8 cellular contexts compared by ENCODE assay signal in genomic region chr19:6737284-6737872, GRCh38. TPM values are rescaled to one million over a fixed set of nuclear protein-coding genes. Genes with fewer than 3 reads are reported as not detected.
DNase-seq lines count a peak whose midpoint lies in the region; TF ChIP-seq lines count a peak whose summit lies in the region.

TSS of gene GPR108 (minus strand) at chr19:6737580. CDS start at chr19:6737576, 4 bp downstream.

- H3K4me2 ChIP-seq in neural cell (ENCODE audit: low read length): peak within 1 kb of the TSS; percentile 93

- peaks cover 8% of the 10 kb centered on the region for H3K27me3 ChIP-seq in neural cell (ENCODE audit: insufficient read depth, low read depth, low read length)
- no peaks in the 10 kb centered on the region for H3K27me3 ChIP-seq in stomach

- H3K9me2 ChIP-seq in neural cell (ENCODE audit: insufficient read depth, low read length): no peaks in the 10 kb centered on the region

- H4K20me1 ChIP-seq in neural cell (ENCODE audit: insufficient read depth): no peaks in the 10 kb centered on the region

- H3K9ac ChIP-seq in neural cell (ENCODE audit: low read length): peak within 1 kb of the TSS; percentile 80

- H3K27ac ChIP-seq in neural cell (ENCODE audit: low read length) (peak within 1 kb of the TSS; percentile 92), stomach (peak within 1 kb of the TSS; percentile 93 to 99 (median 97))

- H3K4me3 ChIP-seq in neural cell (ENCODE audit: low read length): peak within 1 kb of the TSS; percentile 74
- peak within 1 kb of the TSS; percentile 78 to 91 (median 84) for H3K4me3 ChIP-seq in stomach

- TF ChIP-seq CTCF in neural cell (IDR thresholded peaks at IDR 0.05; ENCODE audit: poor library complexity, severe bottlenecking): peak; percentile 67
- no peak for TF ChIP-seq CTCF in stomach (IDR thresholded peaks at IDR 0.05)

- H2AFZ ChIP-seq in neural cell (ENCODE audit: low read depth, low read length): peak within 1 kb of the TSS; percentile 56

- no peaks in the 10 kb centered on the region for H3F3A ChIP-seq in neural cell (ENCODE audit: insufficient read depth, low read length, poor library complexity, severe bottlenecking)

- no peak for TF ChIP-seq POLR2A in stomach (IDR thresholded peaks at IDR 0.05)

- peak; percentile 58 for TF ChIP-seq RAD21 in neural cell (conservative IDR thresholded peaks at IDR 0.05)

- intact Hi-C loops in stomach (cut with DNase I; ENCODE audit: low total_unique reads): loop anchor here (10.0 kb wide), 1 partner anchor 127 kb away; no protein-coding TSS in a partner anchor

- WGBS in stomach, 5 donors: 0 to 3% (median 0%) methylated on average over 16 to 55 of the region's 55 CpGs

- H3K36me3 ChIP-seq in neural cell (ENCODE audit: insufficient read depth, low read length) (no peaks in the 10 kb centered on the region), stomach (peaks cover under 1 to 28% (median 20%) of the 10 kb centered on the region in 4 donors)

- no peaks in the 10 kb centered on the region for H3K79me2 ChIP-seq in neural cell (replicated peaks; ENCODE audit: insufficient read depth, low read length)

- TF ChIP-seq EP300 in neural cell (conservative IDR thresholded peaks at IDR 0.05; ENCODE audit: poor library complexity, severe bottlenecking) (peak; percentile 85), stomach (IDR thresholded peaks at IDR 0.05) (no peak)

- no peaks in the 10 kb centered on the region for H3K9me3 ChIP-seq in neural cell (ENCODE audit: low read length)
- no peaks in the 10 kb centered on the region for H3K9me3 ChIP-seq in stomach

- DNase-seq in EL: peak; percentile 100
- DNase-seq in H4 (ENCODE audit: low spot score): peak; percentile 100
- peak; percentile 99 for DNase-seq in LoVo (ENCODE audit: low spot score)
- DNase-seq in SIG-M5 treated with dmso at 0.1 percent for 504 hours (lab: John Stamatoyannopoulos, UW; ENCODE audit: unreplicated experiment): peak; percentile 100
- DNase-seq in activated gamma-delta T cell treated with Interleukin-2 at 50 U/mL for 16 hours: peak; percentile 99
- DNase-seq in fibroblast of the conjunctiva (ENCODE audit: low read depth): peak; percentile 100
- peak; percentile 99 for DNase-seq in stomach

- H3K4me1 ChIP-seq in stomach: peaks cover 37 to 62% (median 54%) of the 10 kb centered on the region in 4 donors

TF ChIP-seq in neural cell, 6 proteins besides CTCF, POLR2A, EP300 and RAD21:
- no peak for TF ChIP-seq EZH2 (IDR thresholded peaks at IDR 0.05; ENCODE audit: borderline replicate concordance, insufficient read depth, low read length, poor library complexity, severe bottlenecking)
- peak; percentile 69 for TF ChIP-seq MXI1 (conservative IDR thresholded peaks at IDR 0.05; ENCODE audit: poor library complexity, severe bottlenecking)
- TF ChIP-seq, protein P1, sequence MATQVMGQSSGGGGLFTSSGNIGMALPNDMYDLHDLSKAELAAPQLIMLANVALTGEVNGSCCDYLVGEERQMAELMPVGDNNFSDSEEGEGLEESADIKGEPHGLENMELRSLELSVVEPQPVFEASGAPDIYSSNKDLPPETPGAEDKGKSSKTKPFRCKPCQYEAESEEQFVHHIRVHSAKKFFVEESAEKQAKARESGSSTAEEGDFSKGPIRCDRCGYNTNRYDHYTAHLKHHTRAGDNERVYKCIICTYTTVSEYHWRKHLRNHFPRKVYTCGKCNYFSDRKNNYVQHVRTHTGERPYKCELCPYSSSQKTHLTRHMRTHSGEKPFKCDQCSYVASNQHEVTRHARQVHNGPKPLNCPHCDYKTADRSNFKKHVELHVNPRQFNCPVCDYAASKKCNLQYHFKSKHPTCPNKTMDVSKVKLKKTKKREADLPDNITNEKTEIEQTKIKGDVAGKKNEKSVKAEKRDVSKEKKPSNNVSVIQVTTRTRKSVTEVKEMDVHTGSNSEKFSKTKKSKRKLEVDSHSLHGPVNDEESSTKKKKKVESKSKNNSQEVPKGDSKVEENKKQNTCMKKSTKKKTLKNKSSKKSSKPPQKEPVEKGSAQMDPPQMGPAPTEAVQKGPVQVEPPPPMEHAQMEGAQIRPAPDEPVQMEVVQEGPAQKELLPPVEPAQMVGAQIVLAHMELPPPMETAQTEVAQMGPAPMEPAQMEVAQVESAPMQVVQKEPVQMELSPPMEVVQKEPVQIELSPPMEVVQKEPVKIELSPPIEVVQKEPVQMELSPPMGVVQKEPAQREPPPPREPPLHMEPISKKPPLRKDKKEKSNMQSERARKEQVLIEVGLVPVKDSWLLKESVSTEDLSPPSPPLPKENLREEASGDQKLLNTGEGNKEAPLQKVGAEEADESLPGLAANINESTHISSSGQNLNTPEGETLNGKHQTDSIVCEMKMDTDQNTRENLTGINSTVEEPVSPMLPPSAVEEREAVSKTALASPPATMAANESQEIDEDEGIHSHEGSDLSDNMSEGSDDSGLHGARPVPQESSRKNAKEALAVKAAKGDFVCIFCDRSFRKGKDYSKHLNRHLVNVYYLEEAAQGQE (IDR thresholded peaks at IDR 0.05; ENCODE audit: borderline replicate concordance): peak; percentile 10
- TF ChIP-seq SMC3 (conservative IDR thresholded peaks at IDR 0.05; ENCODE audit: poor library complexity): peak; percentile 67
- peak; percentile 32 for TF ChIP-seq TAF1 (IDR thresholded peaks at IDR 0.05; ENCODE audit: low read depth)
- TF ChIP-seq POLR2AphosphoS5 (IDR thresholded peaks at IDR 0.05): peak; percentile 56
TF ChIP-seq in neural cell: peak in this region for 5.

RNA-seq across cellular contexts. Expression of gene GPR108, which starts in this region (rescaled TPM):
- 65.4 and 81.8 TPM in 2 replicates for total RNA-seq in H4 (2014; rRNA removed; shearing (Covaris generic))
- 24.6 and 44.5 TPM in 2 replicates for polyA plus RNA-seq in neural cell
- 15.3 and 15.8 TPM in 2 replicates for polyA minus RNA-seq in neural cell
- 10 to 100 TPM; 28.1 to 78.6 (median 54.2) TPM for total RNA-seq in stomach
- 100 to 1,000 TPM in 1 of 3 donors, 10 to 100 TPM in 2; 59.9 to 132 (median 64.4) TPM for polyA plus RNA-seq in stomach

Comparison
In these comparisons a context has a peak if more than half of its experiments do, and no peak if none do; other contexts are left out.
1. Peak in every context shown above with its lines: DNase-seq, H3K4me3 ChIP-seq and H3K27ac ChIP-seq.